ENCODE assay signal across 1 cellular context in genomic region chr7:100048680-100049079, GRCh38.
TF ChIP-seq lines count a peak whose summit lies in the region.

No MANE protein-coding gene starts in this region.

TF ChIP-seq in A549, 52 proteins besides CTCF, POLR2A, EP300 and RAD21:
- no peak for TF ChIP-seq HOXA7 (CRISPR knock-in tag; IDR thresholded peaks at IDR 0.05)
- no peak for TF ChIP-seq PHF8 (IDR thresholded peaks at IDR 0.05; ENCODE audit: borderline replicate concordance, low read depth)
